In genomic region chr16:727291-727977, GRCh38 we compare ENCODE assay signal across 8 cellular contexts. TPM values are rescaled to one million over a fixed set of nuclear protein-coding genes. Genes with fewer than 3 reads are reported as not detected.
DNase-seq lines count a peak whose midpoint lies in the region; ATAC-seq and TF ChIP-seq lines count a peak whose summit lies in the region.

No MANE protein-coding gene starts in this region.

- H3K36me3 Mint-ChIP-seq in CD14-positive monocyte, result peaks cover 10 to 16% of the 10 kb centered on the region in 2 donors
- peaks cover 6% of the 10 kb centered on the region for H3K36me3 Mint-ChIP-seq in stimulated activated memory B cell treated with anti-CD40 and anti-IgM and Interleukin-4, amounts not matched to agents 10 μg/mL and 1 μg/mL and 100 μg/mL, for 72 hours

- H4K20me1 ChIP-seq in HCT116 (ENCODE audit: insufficient read depth), result no peaks in the 10 kb centered on the region

- no peaks in the 10 kb centered on the region for H3K9me3 ChIP-seq in HCT116 (ENCODE audit: control insufficient read depth in 1 of 2, insufficient read depth in 1 of 2, low read depth in 1 of 2, low read length in 2 of 2)

- ATAC-seq in HCT116, result peak; percentile 4
- ATAC-seq in left ventricle myocardium superior, result peak; percentile 9
- ATAC-seq in stimulated activated memory B cell treated with anti-CD40 and anti-IgM and Interleukin-4, amounts not matched to agents 10 μg/mL and 1 μg/mL and 100 μg/mL, for 72 hours, result peak; percentile 46
- no peak for ATAC-seq in HG03571 (IDR thresholded peaks at IDR 0.05; ENCODE audit: unreplicated experiment)
- ATAC-seq in GM21786 (IDR thresholded peaks at IDR 0.05; ENCODE audit: unreplicated experiment), result no peak

- CTCF ChIA-PET in HCT116 (lab: Charles Lee), result interaction anchor here (0.9 to 3.0 kb wide), 7 partner anchors 8 to 22 kb away, joined by 3 to 20 read pairs (median 9); partner anchors contain the start of genes CIAO3 and METRN

- peak overlapping the region; percentile 96 for H3K27ac ChIP-seq in HCT116 (ENCODE audit: low read depth, low read length)

- peaks cover 11 to 46% (median 20%) of the 10 kb centered on the region in 3 donors for H3K27me3 Mint-ChIP-seq in CD14-positive monocyte (ENCODE audit: low read depth in 3 of 3)
- no peaks in the 10 kb centered on the region for H3K27me3 Mint-ChIP-seq in stimulated activated memory B cell treated with anti-CD40 and anti-IgM and Interleukin-4, amounts not matched to agents 10 μg/mL and 1 μg/mL and 100 μg/mL, for 72 hours

- intact Hi-C loops in CD14-positive monocyte (cut with micrococcal nuclease), result no loop called here
- intact Hi-C loops in HCT116 (cut with micrococcal nuclease), result no loop called here
- intact Hi-C loops in left ventricle myocardium superior (cut with micrococcal nuclease), result no loop called here

- peaks cover 7% of the 10 kb centered on the region for H3K4me1 Mint-ChIP-seq in CD14-positive monocyte
- H3K4me1 Mint-ChIP-seq in stimulated activated memory B cell treated with anti-CD40 and anti-IgM and Interleukin-4, amounts not matched to agents 10 μg/mL and 1 μg/mL and 100 μg/mL, for 72 hours, result peaks cover 31% of the 10 kb centered on the region

- no peaks in the 10 kb centered on the region for H3K36me3 ChIP-seq in HCT116 (ENCODE audit: control insufficient read depth in 1 of 2, insufficient read depth in 2 of 2, low read length in 2 of 2)

- H3K79me2 ChIP-seq in HCT116 (ENCODE audit: insufficient read depth, low read length), result peaks cover 19% of the 10 kb centered on the region; the same call in 1 of the 2 replicates

- peaks cover 5 to 39% of the 10 kb centered on the region in 2 experiments; a peak in 3 of 4 replicates for H3K4me1 ChIP-seq in HCT116 (ENCODE audit: control insufficient read depth in 1 of 2, insufficient read depth in 2 of 2, low read length in 2 of 2)

- TF ChIP-seq POLR2A in HCT116 (IDR thresholded peaks at IDR 0.05; ENCODE audit: borderline replicate concordance, extremely low read depth, insufficient read depth, insufficient read length), result peak; percentile 50

- no peak for DNase-seq in CD14-positive monocyte (ENCODE audit: low spot score)
- DNase-seq in HCT116 (ENCODE audit: low read depth, low spot score), result no peak
- peak; percentile 36 to 37 for DNase-seq in activated CD4-positive, alpha-beta T cell treated with anti-CD3 and anti-CD28 coated beads, Interleukin-2, amount 50 U/mL, for 48 hours
- no peak for DNase-seq in left ventricle myocardium superior
- DNase-seq in NCI-H510A (lab: John Stamatoyannopoulos, UW), result no peak

- BruUV-seq in HCT116 (replicated peaks; lab: Mats Ljungman, UMichigan), result TSS peak; percentile 44

- H3K9me2 ChIP-seq in HCT116 (ENCODE audit: insufficient read depth), result no peaks in the 10 kb centered on the region

- H2AFZ ChIP-seq in HCT116 (ENCODE audit: low read depth, low read length, poor library complexity, severe bottlenecking), result no peak overlapping the region

- H3K4me3 ChIP-seq in HCT116 (replicated peaks in 1 of 2; ENCODE audit: low read depth in 1 of 2, low read length in 2 of 2), result peak overlapping the region; percentile 80 to 89

- RAD21 ChIA-PET in HCT116 (lab: Charles Lee; ENCODE audit: low non-redundant PET in 1 of 2, low total read pairs in 2 of 2, uncharacterized antibody in 2 of 2, unreplicated experiment in 2 of 2), result interaction anchor here in 1 of 2 experiments (0.9 kb wide), 1 partner anchor 11 kb away, joined by 3 read pairs; no protein-coding TSS in a partner anchor

- no peak for TF ChIP-seq RAD21 in HCT116 (IDR thresholded peaks at IDR 0.05; ENCODE audit: low read depth)

- TF ChIP-seq CTCF in CD14-positive monocyte (IDR thresholded peaks at IDR 0.05), result no peak
- TF ChIP-seq CTCF in HCT116 (IDR thresholded peaks at IDR 0.05 in 2 of 3, conservative IDR thresholded peaks at IDR 0.05 in 1 of 3; ENCODE audit: borderline replicate concordance in 1 of 3, insufficient read depth in 1 of 3, low read depth in 2 of 3, low read length in 2 of 3), result no peak

- peak overlapping the region; percentile 67 to 73 for H3K4me3 Mint-ChIP-seq in CD14-positive monocyte
- H3K4me3 Mint-ChIP-seq in stimulated activated memory B cell treated with anti-CD40 and anti-IgM and Interleukin-4, amounts not matched to agents 10 μg/mL and 1 μg/mL and 100 μg/mL, for 72 hours, result peak overlapping the region; percentile 71

- no peak overlapping the region for H3K27ac Mint-ChIP-seq in CD14-positive monocyte
- H3K27ac Mint-ChIP-seq in stimulated activated memory B cell treated with anti-CD40 and anti-IgM and Interleukin-4, amounts not matched to agents 10 μg/mL and 1 μg/mL and 100 μg/mL, for 72 hours, result peak overlapping the region; percentile 37

- peak overlapping the region; percentile 98 for H3K9ac ChIP-seq in HCT116 (ENCODE audit: low read length)

- H3K27me3 ChIP-seq in HCT116 (ENCODE audit: insufficient read depth, low read length), result no peaks in the 10 kb centered on the region

- no peaks in the 10 kb centered on the region for H3K9me3 Mint-ChIP-seq in CD14-positive monocyte
- H3K9me3 Mint-ChIP-seq in stimulated activated memory B cell treated with anti-CD40 and anti-IgM and Interleukin-4, amounts not matched to agents 10 μg/mL and 1 μg/mL and 100 μg/mL, for 72 hours, result no peaks in the 10 kb centered on the region

- POLR2A ChIA-PET in HCT116 (lab: Charles Lee), result interaction anchor here (0.8 to 3.5 kb wide), 6 partner anchors 8 to 317 kb away, joined by 3 to 12 read pairs (median 4); partner anchors contain the start of genes CIAO3, METRN and MSLN

- H3K4me2 ChIP-seq in HCT116 (ENCODE audit: low read length), result peak overlapping the region; percentile 99

TF ChIP-seq in HCT116, 20 proteins besides CTCF, POLR2A, EP300 and RAD21 (continues in another document):
- TF ChIP-seq JUND (IDR thresholded peaks at IDR 0.05) (no peak), FOSL1 (IDR thresholded peaks at IDR 0.05; ENCODE audit: low read depth) (no peak), POLR2AphosphoS5 (IDR thresholded peaks at IDR 0.05; ENCODE audit: low read depth, low read length) (peak; percentile 47; the same call in 1 of the 2 replicates), EZH2phosphoT487 (IDR thresholded peaks at IDR 0.05; ENCODE audit: borderline replicate concordance) (no peak), EGR1 (IDR thresholded peaks at IDR 0.05; ENCODE audit: low read depth) (no peak), ZBTB33 (IDR thresholded peaks at IDR 0.05; ENCODE audit: extremely low read depth, insufficient replicate concordance, low read length) (no peak), MAX (IDR thresholded peaks at IDR 0.05) (no peak), CBX3 (IDR thresholded peaks at IDR 0.05; ENCODE audit: low read depth) (no peak), SRF (IDR thresholded peaks at IDR 0.05; ENCODE audit: low read depth) (no peak), ZFX (IDR thresholded peaks at IDR 0.05) (peak; percentile 71; the same call in 1 of the 2 replicates), EZH2 (IDR thresholded peaks at IDR 0.05) (no peak), SIN3A (IDR thresholded peaks at IDR 0.05; ENCODE audit: low read depth) (no peak), TCF7L2 (IDR thresholded peaks at IDR 0.05; ENCODE audit: borderline replicate concordance, extremely low read depth, insufficient read depth, insufficient read length) (no peak), ZNF274 (IDR thresholded peaks at IDR 0.05; ENCODE audit: low read depth, low read length) (no peak), ELF1 (IDR thresholded peaks at IDR 0.05; ENCODE audit: borderline replicate concordance, low read depth) (no peak), YY1 (IDR thresholded peaks at IDR 0.05; ENCODE audit: extremely low read depth, insufficient replicate concordance, low read depth, low read length) (no peak)

RNA-seq across cellular contexts. Expression of gene HAGHL, which starts 0.5 kb away (rescaled TPM):
- polyA plus RNA-seq in CD14-positive monocyte, result 1 to 10 TPM in 1 of 2 donors, under 1 TPM in 1; 0.60 to 1.5 TPM
- total RNA-seq in HCT116 (2021; ENCODE audit: unreplicated experiment), result 74.8 TPM
- polyA plus RNA-seq in HCT116 (2012), result 56.8 and 61.7 TPM in 2 replicates
- total RNA-seq in left ventricle myocardium superior, result 13.6 TPM

RNA-seq across cellular contexts. Expression of gene CCDC78, which starts 1.2 kb away (rescaled TPM):
- polyA plus RNA-seq in CD14-positive monocyte, result not detected
- total RNA-seq in HCT116 (2021; ENCODE audit: unreplicated experiment), result 22.9 TPM
- polyA plus RNA-seq in HCT116 (2012), result 6.8 and 7.7 TPM in 2 replicates
- 0.50 TPM for total RNA-seq in left ventricle myocardium superior

RNA-seq across cellular contexts. Expression of gene ANTKMT, which starts 6.5 kb away (rescaled TPM):
- 10 to 100 TPM; 34.4 to 56.3 TPM for polyA plus RNA-seq in CD14-positive monocyte
- total RNA-seq in HCT116 (2021; ENCODE audit: unreplicated experiment) (65.4 TPM), left ventricle myocardium superior (31.2 TPM)
- 27.5 and 33.3 TPM in 2 replicates for polyA plus RNA-seq in HCT116 (2012)

RNA-seq across cellular contexts. Expression of gene METRN, which starts 12.5 kb away (rescaled TPM):
- 1 to 10 TPM in 1 of 2 donors, under 1 TPM in 1; 0.97 to 5.4 TPM for polyA plus RNA-seq in CD14-positive monocyte
- total RNA-seq in HCT116 (2021; ENCODE audit: unreplicated experiment) (193 TPM), left ventricle myocardium superior (57.9 TPM)
- polyA plus RNA-seq in HCT116 (2012), result 121 and 125 TPM in 2 replicates

RNA-seq across cellular contexts. Expression of gene CIAO3, which starts 13.4 kb away (rescaled TPM):
- 10 to 100 TPM in 1 of 2 donors, 1 to 10 TPM in 1; 8.6 to 11.8 TPM for polyA plus RNA-seq in CD14-positive monocyte
- total RNA-seq in HCT116 (2021; ENCODE audit: unreplicated experiment) (32.8 TPM), left ventricle myocardium superior (34.5 TPM)
- 17.5 and 18.0 TPM in 2 replicates for polyA plus RNA-seq in HCT116 (2012)

Comparison
In these comparisons a context has a peak if more than half of its experiments do, and no peak if none do; other contexts are left out.
1. DNase-seq: peak in activated CD4-positive, alpha-beta T cell treated with anti-CD3 and anti-CD28 coated beads, Interleukin-2, amount 50 U/mL, for 48 hours (2 of 2); none in CD14-positive monocyte (single experiment), HCT116 (single experiment), left ventricle myocardium superior (single experiment) and NCI-H510A (single experiment).
2. ATAC-seq: peak in HCT116 (single experiment), left ventricle myocardium superior (single experiment) and stimulated activated memory B cell treated with anti-CD40 and anti-IgM and Interleukin-4, amounts not matched to agents 10 μg/mL and 1 μg/mL and 100 μg/mL, for 72 hours (single experiment); none in HG03571 (single experiment) and GM21786 (single experiment).
3. RNA of gene CCDC78, which starts 1.2 kb away (total RNA-seq): 22.9 TPM in HCT116 (single experiment); 0.50 TPM in left ventricle myocardium superior (single experiment); every median in the first group is over 10 times any median in the second.